In the genomic region with DNA sequence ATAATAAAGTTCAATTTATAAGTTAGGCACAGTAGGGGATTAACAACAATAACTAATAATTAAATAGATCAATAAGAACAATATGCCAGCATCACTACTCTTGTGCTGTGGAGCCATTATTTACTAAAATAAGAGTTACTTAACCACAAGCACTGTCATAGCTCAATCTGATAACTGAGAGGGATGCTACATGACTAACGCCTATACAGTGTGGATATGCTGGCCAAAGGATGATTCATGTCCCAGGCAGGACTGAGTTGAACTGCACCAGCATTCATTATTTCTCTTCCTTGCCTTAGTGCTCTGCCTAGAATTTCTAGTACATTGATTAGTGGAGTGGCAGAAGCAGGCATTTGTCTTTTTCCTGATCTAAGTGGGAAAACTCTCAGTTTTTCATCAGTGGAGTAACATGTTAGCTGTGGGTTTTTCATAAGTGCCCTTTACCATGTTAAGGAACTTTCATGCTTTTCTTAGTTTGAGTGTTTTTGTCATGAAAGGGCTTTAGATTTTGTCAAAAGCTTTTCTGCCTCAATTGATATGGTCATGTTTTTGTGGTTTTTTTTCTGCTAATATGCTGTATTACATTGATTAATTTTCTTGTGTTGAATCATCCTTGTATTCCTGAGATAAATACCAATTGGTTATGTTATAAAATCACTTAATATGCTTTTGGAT, we compare ENCODE assay signal across 12 cellular contexts. TPM values are rescaled to one million over a fixed set of nuclear protein-coding genes. Genes with fewer than 3 reads are reported as not detected.
DNase-seq lines count a peak whose midpoint lies in the region; ATAC-seq and TF ChIP-seq lines count a peak whose summit lies in the region.
"Had no signal": no experiment of that assay in that cellular context is flagged by ENCODE, and none has a peak within 500 bp of the region (broad histone marks: within the 10 kb centered on the region; RNA-seq: fewer than 3 reads in every experiment).

No MANE protein-coding gene starts in this region.

- no peak for TF ChIP-seq CTCF in smooth muscle cell (IDR thresholded peaks at IDR 0.05; ENCODE audit: borderline replicate concordance, insufficient read depth, poor library complexity, severe bottlenecking)

- H3K36me3 ChIP-seq in smooth muscle cell (ENCODE audit: low read depth) = no peaks in the 10 kb centered on the region
- H3K36me3 ChIP-seq: HAP-1 had no signal

- no peak overlapping the region for H3K4me3 ChIP-seq in smooth muscle cell
- H3K4me3 ChIP-seq: HAP-1, vagina had no signal

- H3K9me3 ChIP-seq in smooth muscle cell (replicated peaks; ENCODE audit: low read depth) = peaks cover 4% of the 10 kb centered on the region
- H3K9me3 ChIP-seq: HAP-1, vagina had no signal

- peaks cover 8% of the 10 kb centered on the region for H3K4me1 Mint-ChIP-seq in activated CD8-positive, alpha-beta memory T cell treated with anti-CD3 and anti-CD28 coated beads, Interleukin-2, amount 10 ng/mL, durations not matched to agents 7 days and 5 days
- H3K4me1 Mint-ChIP-seq: activated naive CD8-positive, alpha-beta T cell treated with anti-CD3 and anti-CD28 coated beads, Interleukin-2, amount 10 ng/mL, durations not matched to agents 7 days and 5 days had no signal

- no peaks in the 10 kb centered on the region for H3K4me1 ChIP-seq in smooth muscle cell (ENCODE audit: low read depth)
- H3K4me1 ChIP-seq: HAP-1, vagina had no signal

- H3K4me3 Mint-ChIP-seq in activated CD8-positive, alpha-beta memory T cell treated with anti-CD3 and anti-CD28 coated beads, Interleukin-2, amount 10 ng/mL, durations not matched to agents 7 days and 5 days = no peak overlapping the region
- H3K4me3 Mint-ChIP-seq: activated naive CD8-positive, alpha-beta T cell treated with anti-CD3 and anti-CD28 coated beads, Interleukin-2, amount 10 ng/mL, durations not matched to agents 7 days and 5 days had no signal

- H3F3A ChIP-seq in smooth muscle cell (ENCODE audit: low read depth) = no peaks in the 10 kb centered on the region

- H3K79me2 ChIP-seq in smooth muscle cell (ENCODE audit: low read depth) = no peaks in the 10 kb centered on the region

- no peak overlapping the region for H3K4me2 ChIP-seq in smooth muscle cell

- peaks cover 31% of the 10 kb centered on the region for H3K36me3 Mint-ChIP-seq in activated CD8-positive, alpha-beta memory T cell treated with anti-CD3 and anti-CD28 coated beads, Interleukin-2, amount 10 ng/mL, durations not matched to agents 7 days and 5 days

- H3K9ac ChIP-seq in smooth muscle cell (ENCODE audit: low read depth) = no peak overlapping the region

- no peak overlapping the region for H2AFZ ChIP-seq in smooth muscle cell (ENCODE audit: low read depth)

- no peaks in the 10 kb centered on the region for H3K27me3 Mint-ChIP-seq in activated CD8-positive, alpha-beta memory T cell treated with anti-CD3 and anti-CD28 coated beads, Interleukin-2, amount 10 ng/mL, durations not matched to agents 7 days and 5 days
- H3K27me3 Mint-ChIP-seq: activated naive CD8-positive, alpha-beta T cell treated with anti-CD3 and anti-CD28 coated beads, Interleukin-2, amount 10 ng/mL, durations not matched to agents 7 days and 5 days had no signal

- no peak for DNase-seq in activated CD8-positive, alpha-beta memory T cell treated with anti-CD3 and anti-CD28 coated beads, Interleukin-2, amount 10 ng/mL, durations not matched to agents 7 days and 5 days
- DNase-seq in activated CD8-positive, alpha-beta memory T cell treated with anti-CD3 and anti-CD28 coated beads, Interleukin-2, amount 50 U/mL, for 4 hours = no peak
- peak; percentile 86 for DNase-seq in RPMI7951 (ENCODE audit: low read depth)
- DNase-seq in smooth muscle cell (lab: John Stamatoyannopoulos, UW; ENCODE audit: unreplicated experiment) = no peak
- no peak for DNase-seq in NCI-H146 treated with DMSO at 0.1 percent for 48 hours (lab: John Stamatoyannopoulos, UW; ENCODE audit: unreplicated experiment)
- DNase-seq in GOT3 (lab: John Stamatoyannopoulos, UW) = no peak
- no peak for DNase-seq in D341Med (ENCODE audit: low spot score)
- DNase-seq: activated naive CD8-positive, alpha-beta T cell treated with anti-CD3 and anti-CD28 coated beads, Interleukin-2, amount 10 ng/mL, durations not matched to agents 7 days and 5 days had no signal

- no peak overlapping the region for H3K27ac Mint-ChIP-seq in activated CD8-positive, alpha-beta memory T cell treated with anti-CD3 and anti-CD28 coated beads, Interleukin-2, amount 10 ng/mL, durations not matched to agents 7 days and 5 days
- H3K27ac Mint-ChIP-seq: activated naive CD8-positive, alpha-beta T cell treated with anti-CD3 and anti-CD28 coated beads, Interleukin-2, amount 10 ng/mL, durations not matched to agents 7 days and 5 days had no signal

- H4K20me1 ChIP-seq in smooth muscle cell (ENCODE audit: low read depth) = no peaks in the 10 kb centered on the region

- WGBS in smooth muscle cell (ENCODE audit: low lambda C conversion rate) = 3% methylated on average over 1 of the region's 1 CpG

- ATAC-seq in activated CD8-positive, alpha-beta memory T cell treated with anti-CD3 and anti-CD28 coated beads, Interleukin-2, amount 10 ng/mL, durations not matched to agents 7 days and 5 days = peak; percentile 69
- ATAC-seq in esophagus mucosa = peak; percentile 86

- H3K27ac ChIP-seq in smooth muscle cell (ENCODE audit: low read depth) = peak overlapping the region; percentile 58
- H3K27ac ChIP-seq: C4-2B, vagina had no signal

- CTCF ChIA-PET in activated CD8-positive, alpha-beta memory T cell treated with anti-CD3 and anti-CD28 coated beads, Interleukin-2, amount 10 ng/mL, durations not matched to agents 7 days and 5 days (lab: Charles Lee) = no interaction called here

- no peaks in the 10 kb centered on the region for H3K27me3 ChIP-seq in smooth muscle cell (ENCODE audit: low read depth)
- H3K27me3 ChIP-seq: vagina had no signal

- H3K9me3 Mint-ChIP-seq in activated CD8-positive, alpha-beta memory T cell treated with anti-CD3 and anti-CD28 coated beads, Interleukin-2, amount 10 ng/mL, durations not matched to agents 7 days and 5 days (ENCODE audit: low read depth) = peaks cover 4% of the 10 kb centered on the region

RNA-seq across cellular contexts. Expression of a gene that starts 21.7 kb away (rescaled TPM):
- 10 to 100 TPM in 1 of 2 experiments, 1 to 10 TPM in 1; 8.6 to 11.2 TPM for total RNA-seq in activated CD8-positive, alpha-beta memory T cell treated with anti-CD3 and anti-CD28 coated beads, Interleukin-2, amount 10 ng/mL, durations not matched to agents 7 days and 5 days
- total RNA-seq in RPMI7951 (2014; rRNA removed; shearing (Covaris generic)) = 6.3 and 8.5 TPM in 2 replicates
- total RNA-seq in esophagus mucosa (5.1 TPM), smooth muscle cell (11.7 and 15.6 TPM in 2 replicates)
- polyA plus RNA-seq in smooth muscle cell = 2.2 and 3.9 TPM in 2 replicates

RNA-seq across cellular contexts. Expression of a gene that starts 21.9 kb away (rescaled TPM):
- 100 to 1,000 TPM; 119 to 120 TPM for total RNA-seq in activated CD8-positive, alpha-beta memory T cell treated with anti-CD3 and anti-CD28 coated beads, Interleukin-2, amount 10 ng/mL, durations not matched to agents 7 days and 5 days
- total RNA-seq in RPMI7951 (2014; rRNA removed; shearing (Covaris generic)) = 207 and 216 TPM in 2 replicates
- total RNA-seq in esophagus mucosa (61.6 TPM), smooth muscle cell (106 and 157 TPM in 2 replicates)
- polyA plus RNA-seq in smooth muscle cell = 96.5 and 99.2 TPM in 2 replicates
